1 cellular context compared by ENCODE assay signal in the genomic region with DNA sequence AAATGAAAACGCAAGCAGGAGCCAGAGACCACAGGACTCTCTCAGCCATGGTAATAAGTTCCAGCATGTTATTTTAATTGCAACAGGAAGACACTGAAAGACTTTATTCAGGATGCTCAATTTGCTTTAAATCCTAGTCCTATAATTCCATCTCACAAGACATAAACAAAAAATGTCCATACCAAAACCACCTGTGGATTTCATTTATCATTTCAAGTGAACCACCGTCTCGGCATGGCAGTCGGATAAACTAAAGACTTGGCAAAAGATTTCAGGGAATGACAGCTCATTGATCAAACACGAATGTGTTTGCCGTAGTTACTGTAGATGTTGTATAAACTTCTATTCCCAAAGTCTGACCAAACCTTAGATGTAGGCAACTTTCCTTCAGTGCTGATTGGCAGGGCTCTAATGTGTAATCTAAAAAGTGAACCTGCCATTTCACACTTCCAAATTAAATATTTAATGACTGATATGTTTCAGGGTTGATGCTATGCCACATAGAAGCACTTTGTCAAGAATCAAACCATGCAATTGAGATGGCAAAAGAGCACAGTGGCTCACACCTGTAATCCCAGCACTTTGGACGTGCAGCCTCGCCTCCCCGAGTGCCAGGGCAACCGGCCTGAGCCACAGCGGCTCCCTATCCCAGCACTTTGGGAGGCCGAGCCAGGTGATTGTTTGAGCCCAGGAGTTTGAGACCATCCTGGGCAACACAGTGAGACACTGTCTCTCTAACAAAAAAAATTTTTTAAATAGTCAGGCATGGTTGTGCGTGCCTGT.
TF ChIP-seq lines count a peak whose summit lies in the region.

No MANE protein-coding gene starts in this region.

TF ChIP-seq in IMR-90, 13 proteins besides CTCF, POLR2A, EP300 and RAD21 (continued from another document):
- TF ChIP-seq, protein P1, sequence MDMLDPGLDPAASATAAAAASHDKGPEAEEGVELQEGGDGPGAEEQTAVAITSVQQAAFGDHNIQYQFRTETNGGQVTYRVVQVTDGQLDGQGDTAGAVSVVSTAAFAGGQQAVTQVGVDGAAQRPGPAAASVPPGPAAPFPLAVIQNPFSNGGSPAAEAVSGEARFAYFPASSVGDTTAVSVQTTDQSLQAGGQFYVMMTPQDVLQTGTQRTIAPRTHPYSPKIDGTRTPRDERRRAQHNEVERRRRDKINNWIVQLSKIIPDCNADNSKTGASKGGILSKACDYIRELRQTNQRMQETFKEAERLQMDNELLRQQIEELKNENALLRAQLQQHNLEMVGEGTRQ (IDR thresholded peaks at IDR 0.05; ENCODE audit: low read depth, low read length) = no peak
- no peak for TF ChIP-seq RCOR1 (IDR thresholded peaks at IDR 0.05; ENCODE audit: insufficient replicate concordance, low read length)
- no peak for TF ChIP-seq MAFK (IDR thresholded peaks at IDR 0.05; ENCODE audit: low read depth, low read length)
- TF ChIP-seq RFX5 (IDR thresholded peaks at IDR 0.05; ENCODE audit: low read depth, low read length) = no peak
- no peak for TF ChIP-seq SMC3 (IDR thresholded peaks at IDR 0.05; ENCODE audit: low read depth, low read length)
TF ChIP-seq in IMR-90: peak in this region for 0.
